In genomic region chr7:50166997-50167961, GRCh38 we compare ENCODE assay signal across 1 cellular context.
TF ChIP-seq lines count a peak whose summit lies in the region.

No MANE protein-coding gene starts in this region.

TF ChIP-seq in GM23338, 12 proteins besides CTCF, POLR2A, EP300 and RAD21 (continued from another document):
- TF ChIP-seq ZNF462 (CRISPR knock-in tag; IDR thresholded peaks at IDR 0.05), result no peak
- no peak for TF ChIP-seq ETS1 (IDR thresholded peaks at IDR 0.05)
- no peak for TF ChIP-seq EZH2 (IDR thresholded peaks at IDR 0.05; ENCODE audit: low read depth, unreplicated experiment)
- no peak for TF ChIP-seq NANOG (IDR thresholded peaks at IDR 0.05; ENCODE audit: borderline replicate concordance)
